Comparison of ENCODE assay signal across 16 cellular contexts in genomic region chr5:142725231-142726187, GRCh38. TPM values are rescaled to one million over a fixed set of nuclear protein-coding genes. Genes with fewer than 3 reads are reported as not detected.
A peak's percentile ranks its signal among the peaks of the same experiment; 100 is the strongest.
DNase-seq lines count a peak whose midpoint lies in the region; ATAC-seq, FAIRE-seq and TF ChIP-seq lines count a peak whose summit lies in the region.
"Had no signal": no experiment of that assay in that cellular context is flagged by ENCODE, and none has a peak within 500 bp of the region (broad histone marks: within the 10 kb centered on the region; RNA-seq: fewer than 3 reads in every experiment).

No MANE protein-coding gene starts in this region.

- H3K9me3 Mint-ChIP-seq in HFFc6 (no peaks in the 10 kb centered on the region), astrocyte (ENCODE audit: unreplicated experiment) (peaks cover 3% of the 10 kb centered on the region)
- H3K9me3 Mint-ChIP-seq: CD4-positive, CD25-positive, alpha-beta regulatory T cell had no signal

- H3K4me3 Mint-ChIP-seq in HFFc6: peak overlapping the region; percentile 50
- no peak overlapping the region for H3K4me3 Mint-ChIP-seq in astrocyte (ENCODE audit: unreplicated experiment)
- H3K4me3 Mint-ChIP-seq: CD4-positive, CD25-positive, alpha-beta regulatory T cell had no signal

- peaks cover 9 to 53% (median 41%) of the 10 kb centered on the region in 10 experiments; a peak in 19 of 20 replicates for H3K4me1 ChIP-seq in BLaER1 treated with 17β-estradiol and CSF1 and Interleukin-3, amounts not matched to agents 10 nM and 100 nM
- no peaks in the 10 kb centered on the region for H3K4me1 ChIP-seq in astrocyte (ENCODE audit: insufficient read depth, low read length)
- peaks cover 0 to 17% (median 0%) of the 10 kb centered on the region in 3 donors for H3K4me1 ChIP-seq in esophagus squamous epithelium

- peaks cover 34% of the 10 kb centered on the region for H3K4me1 Mint-ChIP-seq in HFFc6 (ENCODE audit: low read depth)
- H3K4me1 Mint-ChIP-seq in astrocyte (ENCODE audit: low read depth, unreplicated experiment): peaks cover 22% of the 10 kb centered on the region
- H3K4me1 Mint-ChIP-seq: CD4-positive, CD25-positive, alpha-beta regulatory T cell had no signal

- H3K9ac ChIP-seq in BLaER1 treated with 17β-estradiol and CSF1 and Interleukin-3, amounts not matched to agents 10 nM and 100 nM: peak overlapping the region in 4 of 11 experiments; percentile 13 to 57 (median 50); a peak in 5 of 22 replicates
- H3K9ac ChIP-seq in astrocyte (ENCODE audit: low read length): peak overlapping the region; percentile 67

- H3K27ac Mint-ChIP-seq in HFFc6 (peak overlapping the region; percentile 95), astrocyte (ENCODE audit: unreplicated experiment) (peak overlapping the region; percentile 77)
- H3K27ac Mint-ChIP-seq: activated naive CD4-positive, alpha-beta T cell treated with anti-CD3 and anti-CD28 coated beads, Interleukin-2, amount 50 U/mL, for 72 hours; CD4-positive, CD25-positive, alpha-beta regulatory T cell had no signal

- H3K4me2 ChIP-seq in BLaER1 treated with 17β-estradiol and CSF1 and Interleukin-3, amounts not matched to agents 10 nM and 100 nM: peak overlapping the region; percentile 44 to 85 (median 62)
- H3K4me2 ChIP-seq in astrocyte (ENCODE audit: low read length): peak overlapping the region; percentile 64

- ATAC-seq in left lobe of liver: no peak
- ATAC-seq in GM19463 (IDR thresholded peaks at IDR 0.05; ENCODE audit: unreplicated experiment): no peak

- no peaks in the 10 kb centered on the region for H3K79me2 ChIP-seq in astrocyte (ENCODE audit: insufficient read depth, low read length)

- FAIRE-seq in astrocyte (lab: Jason Lieb, UNC): no peak
- FAIRE-seq: GM12891 had no signal

- H2AFZ ChIP-seq in astrocyte (ENCODE audit: low read depth, low read length): no peak overlapping the region

- intact Hi-C loops in esophagus squamous epithelium (cut with DNase I): no loop called here

- H3K36me3 Mint-ChIP-seq in HFFc6 (ENCODE audit: low read depth) (peaks cover 4% of the 10 kb centered on the region; the same call in 1 of the 2 replicates), astrocyte (ENCODE audit: low read depth, unreplicated experiment) (no peaks in the 10 kb centered on the region)
- H3K36me3 Mint-ChIP-seq: activated naive CD4-positive, alpha-beta T cell treated with anti-CD3 and anti-CD28 coated beads, Interleukin-2, amount 50 U/mL, for 72 hours; CD4-positive, CD25-positive, alpha-beta regulatory T cell had no signal

- peaks cover 0 to 11% (median 0%) of the 10 kb centered on the region in 11 experiments; a peak in 6 of 22 replicates for H3K9me3 ChIP-seq in BLaER1 treated with 17β-estradiol and CSF1 and Interleukin-3, amounts not matched to agents 10 nM and 100 nM (replicated peaks in 1 of 11)
- H3K9me3 ChIP-seq in astrocyte (ENCODE audit: insufficient read depth, low read depth, low read length): no peaks in the 10 kb centered on the region
- H3K9me3 ChIP-seq in esophagus squamous epithelium: no peaks in the 10 kb centered on the region

- no peak for DNase-seq in HFFc6
- no peak for DNase-seq in astrocyte (ENCODE audit: low read depth)
- DNase-seq in left lobe of liver (ENCODE audit: low spot score): peak; percentile 30
- DNase-seq in esophagus squamous epithelium (lab: John Stamatoyannopoulos, UW): no peak
- DNase-seq in NCI-H524 (lab: John Stamatoyannopoulos, UW): no peak
- DNase-seq: activated CD8-positive, alpha-beta memory T cell treated with anti-CD3 and anti-CD28 coated beads, Interleukin-2, amount 50 U/mL, for 4 hours; CD4-positive, CD25-positive, alpha-beta regulatory T cell; cortex of kidney; left ventricle myocardium superior had no signal

- peak overlapping the region; percentile 31 to 79 (median 67); a peak in 20 of 22 replicates for H3K27ac ChIP-seq in BLaER1 treated with 17β-estradiol and CSF1 and Interleukin-3, amounts not matched to agents 10 nM and 100 nM
- H3K27ac ChIP-seq in astrocyte (ENCODE audit: low read depth, low read length): peak overlapping the region; percentile 74
- H3K27ac ChIP-seq in esophagus squamous epithelium: no peak overlapping the region
- H3K27ac ChIP-seq: VCaP had no signal

- TF ChIP-seq POLR2A in esophagus squamous epithelium (IDR thresholded peaks at IDR 0.05): no peak

- H3K36me3 ChIP-seq in BLaER1 treated with 17β-estradiol and CSF1 and Interleukin-3, amounts not matched to agents 10 nM and 100 nM: no peaks in the 10 kb centered on the region
- no peaks in the 10 kb centered on the region for H3K36me3 ChIP-seq in astrocyte (ENCODE audit: insufficient read depth, low read length)
- H3K36me3 ChIP-seq in esophagus squamous epithelium: no peaks in the 10 kb centered on the region

- no peaks in the 10 kb centered on the region for H3K27me3 Mint-ChIP-seq in HFFc6 (ENCODE audit: insufficient read depth)
- peaks cover 3% of the 10 kb centered on the region for H3K27me3 Mint-ChIP-seq in astrocyte (ENCODE audit: low read depth, unreplicated experiment)

- no peaks in the 10 kb centered on the region for H3K27me3 ChIP-seq in BLaER1 treated with 17β-estradiol and CSF1 and Interleukin-3, amounts not matched to agents 10 nM and 100 nM
- H3K27me3 ChIP-seq in astrocyte (ENCODE audit: insufficient read depth, low read length) (no peaks in the 10 kb centered on the region), esophagus squamous epithelium (no peaks in the 10 kb centered on the region)

- no peaks in the 10 kb centered on the region for H4K20me1 ChIP-seq in BLaER1 treated with 17β-estradiol and CSF1 and Interleukin-3, amounts not matched to agents 10 nM and 100 nM
- H4K20me1 ChIP-seq in astrocyte (ENCODE audit: insufficient read depth, low read length): no peaks in the 10 kb centered on the region

- H3K4me3 ChIP-seq in BLaER1 treated with 17β-estradiol and CSF1 and Interleukin-3, amounts not matched to agents 10 nM and 100 nM: peak overlapping the region in 1 of 10 experiments; percentile 21; a peak in 1 of 20 replicates
- no peak overlapping the region for H3K4me3 ChIP-seq in astrocyte (ENCODE audit: insufficient read depth, low read depth, low read length)
- H3K4me3 ChIP-seq in esophagus squamous epithelium: no peak overlapping the region

- TF ChIP-seq CTCF in HFFc6 (IDR thresholded peaks at IDR 0.05): no peak
- TF ChIP-seq CTCF in astrocyte (IDR thresholded peaks at IDR 0.05; ENCODE audit: insufficient read depth, low read depth, low read length): no peak
- TF ChIP-seq CTCF in esophagus squamous epithelium (IDR thresholded peaks at IDR 0.05): no peak

- 66 to 80% methylated on average over 4 of the region's 4 CpGs for WGBS in esophagus squamous epithelium, 2 donors

RNA-seq across cellular contexts. Expression of gene FGF1, which starts 39.6 kb away (rescaled TPM):
- 10 to 100 TPM; 34.2 to 42.4 (median 37.2) TPM for total RNA-seq in HFFc6 (2021; fragmentation: NEBNext Ultra II Directional; extraction: Animal tissue kit (Norgen Biotek cat#: 25700))
- total RNA-seq in astrocyte (42.2 and 70.9 TPM in 2 replicates), left lobe of liver (0.25 TPM), esophagus squamous epithelium (1 to 10 TPM in 2 of 4 donors, under 1 TPM in 1, not detected in 1; 0.38 to 2.4 (median 1.6) TPM)
- total RNA-seq: activated naive CD4-positive, alpha-beta T cell treated with anti-CD3 and anti-CD28 coated beads, Interleukin-2, amount 50 U/mL, for 72 hours; CD4-positive, CD25-positive, alpha-beta regulatory T cell; pulmonary artery endothelial cell; SK-MEL-5 had no signal

RNA-seq across cellular contexts. Expression of gene ARHGAP26, which starts 44.7 kb away (rescaled TPM):
- total RNA-seq in HFFc6 (2021; fragmentation: NEBNext Ultra II Directional; extraction: Animal tissue kit (Norgen Biotek cat#: 25700)): 1 to 10 TPM; 2.3 to 3.6 (median 3.1) TPM
- total RNA-seq in astrocyte (4.7 and 5.6 TPM in 2 replicates), left lobe of liver (7.4 TPM), esophagus squamous epithelium (10 to 100 TPM in 3 of 4 donors, 1 to 10 TPM in 1; 4.4 to 18.7 (median 15.4) TPM)

Comparison
In these comparisons a context has a peak if more than half of its experiments do, and no peak if none do; other contexts are left out.
1. H3K27ac ChIP-seq: peak in BLaER1 treated with 17β-estradiol and CSF1 and Interleukin-3, amounts not matched to agents 10 nM and 100 nM (11 of 11) and astrocyte (single experiment); none in esophagus squamous epithelium (0 of 4).
2. RNA of gene FGF1, which starts 39.6 kb away (total RNA-seq): 42.2 to 70.9 TPM in astrocyte and 34.2 to 42.4 TPM in HFFc6; 0.38 to 2.4 TPM in esophagus squamous epithelium and 0.25 TPM in left lobe of liver (single experiment); every median in the first group is over 10 times any median in the second.